8 cellular contexts compared by ENCODE assay signal in the genomic region with DNA sequence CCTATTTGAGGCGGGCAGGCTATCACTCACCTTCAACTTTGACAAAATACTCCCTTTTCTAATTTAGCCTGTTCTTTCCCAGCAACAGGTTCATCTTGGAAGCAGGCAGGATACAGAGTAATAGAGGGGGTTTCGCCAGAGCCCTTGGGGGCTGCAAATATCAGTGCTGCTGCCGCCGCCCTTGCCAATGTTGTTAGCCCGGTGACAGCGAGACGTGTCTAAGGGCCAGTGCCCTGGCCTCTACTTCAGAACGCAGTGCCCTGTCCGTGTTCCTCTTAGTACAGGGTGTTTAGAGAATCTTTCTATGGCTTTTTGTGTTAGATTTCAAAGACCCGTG. TPM values are rescaled to one million over a fixed set of nuclear protein-coding genes. Genes with fewer than 3 reads are reported as not detected.
A peak's percentile ranks its signal among the peaks of the same experiment; 100 is the strongest.
DNase-seq lines count a peak whose midpoint lies in the region; ATAC-seq and TF ChIP-seq lines count a peak whose summit lies in the region.

No MANE protein-coding gene starts in this region.

- intact Hi-C loops in head of caudate nucleus (cut with DNase I), result loop anchor here (2.0 to 5.0 kb wide), 2 partner anchors 114 to 355 kb away; a partner anchor contains a TSS

- peaks cover 6% of the 10 kb centered on the region for H3K36me3 Mint-ChIP-seq in progenitor cell of endocrine pancreas (ENCODE audit: insufficient read depth)

- H3K27me3 Mint-ChIP-seq in progenitor cell of endocrine pancreas, result no peaks in the 10 kb centered on the region

- H3K9me3 Mint-ChIP-seq in progenitor cell of endocrine pancreas (ENCODE audit: low read depth), result no peaks in the 10 kb centered on the region

- no peak for ATAC-seq in HG03439 (IDR thresholded peaks at IDR 0.05; ENCODE audit: unreplicated experiment)

- peaks cover 24% of the 10 kb centered on the region for H3K4me1 Mint-ChIP-seq in progenitor cell of endocrine pancreas (ENCODE audit: low read depth)

- TF ChIP-seq CTCF in progenitor cell of endocrine pancreas (IDR thresholded peaks at IDR 0.05; ENCODE audit: unreplicated experiment), result no peak

- H3K4me3 Mint-ChIP-seq in progenitor cell of endocrine pancreas (ENCODE audit: low read depth), result peak overlapping the region; percentile 88

- DNase-seq in stimulated activated CD4-positive, alpha-beta T cell treated with anti-CD3 and anti-CD28 coated beads, Interleukin-4, amount 100 ng/mL, for 1 hour, result peak; percentile 19
- no peak for DNase-seq in stimulated activated CD4-positive, alpha-beta T cell treated with anti-CD3 and anti-CD28 coated beads, Interleukin-4, amount 100 ng/mL, for 4 hours
- DNase-seq in activated T-cell treated with anti-CD3 and anti-CD28 coated beads for 4 hours, result peak; percentile 11
- DNase-seq in head of caudate nucleus, result peak in 25 of 42 donors; percentile 9 to 58 (median 26)
- no peak for DNase-seq in progenitor cell of endocrine pancreas (ENCODE audit: low spot score, unreplicated experiment)
- no peak for DNase-seq in NCI-H2029 treated with DMSO at 0.1 percent for 48 hours (lab: John Stamatoyannopoulos, UW)
- DNase-seq in RKO (ENCODE audit: low spot score), result no peak

- peak overlapping the region; percentile 91 for H3K27ac Mint-ChIP-seq in progenitor cell of endocrine pancreas

RNA-seq across cellular contexts. Expression of a gene that starts 0.7 kb away (rescaled TPM):
- total RNA-seq in progenitor cell of endocrine pancreas, result 47.5 and 50.3 TPM in 2 replicates

RNA-seq across cellular contexts. Expression of a gene that starts 1.2 kb away (rescaled TPM):
- total RNA-seq in progenitor cell of endocrine pancreas, result 59.3 and 59.6 TPM in 2 replicates

Comparison
In these comparisons a context has a peak if more than half of its experiments do, and no peak if none do; other contexts are left out.
1. DNase-seq: peak in stimulated activated CD4-positive, alpha-beta T cell treated with anti-CD3 and anti-CD28 coated beads, Interleukin-4, amount 100 ng/mL, for 1 hour (single experiment), activated T-cell treated with anti-CD3 and anti-CD28 coated beads for 4 hours (single experiment) and head of caudate nucleus (25 of 42); none in stimulated activated CD4-positive, alpha-beta T cell treated with anti-CD3 and anti-CD28 coated beads, Interleukin-4, amount 100 ng/mL, for 4 hours (0 of 2), progenitor cell of endocrine pancreas (single experiment), NCI-H2029 treated with DMSO at 0.1 percent for 48 hours (single experiment) and RKO (single experiment).